ENCODE assay signal across 9 cellular contexts in the genomic region with DNA sequence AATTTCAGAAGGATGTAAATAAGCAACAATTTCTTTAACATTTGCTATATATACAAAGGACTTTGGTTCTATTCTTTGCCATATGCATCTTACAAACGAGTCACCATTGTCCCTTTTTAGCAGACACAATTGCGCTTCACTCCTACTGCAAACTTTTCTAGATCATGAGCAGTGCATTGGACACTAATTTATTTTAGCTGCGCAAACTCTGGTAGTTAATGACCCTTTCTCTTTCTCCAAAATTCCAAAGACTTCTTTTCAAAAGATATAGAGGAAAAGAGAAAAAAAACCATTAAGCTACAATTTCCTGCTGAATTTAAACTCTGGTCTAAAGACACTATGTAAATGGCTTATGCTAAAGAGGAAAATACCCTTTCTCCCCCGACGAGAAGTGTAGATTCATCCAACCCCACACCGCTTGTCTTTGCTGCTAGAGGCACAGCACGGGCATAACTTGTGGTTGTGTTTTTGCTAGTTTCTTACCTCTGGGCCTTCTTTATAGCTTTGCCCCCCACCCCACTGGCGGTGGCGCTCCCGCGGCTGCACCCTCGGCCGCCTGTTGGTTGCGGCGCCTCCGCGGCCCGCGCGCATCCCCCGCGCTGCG.
DNase-seq lines count a peak whose midpoint lies in the region; ATAC-seq and TF ChIP-seq lines count a peak whose summit lies in the region.
"Had no signal": no experiment of that assay in that cellular context is flagged by ENCODE, and none has a peak within 500 bp of the region (broad histone marks: within the 10 kb centered on the region; RNA-seq: fewer than 3 reads in every experiment).

No MANE protein-coding gene starts in this region.

- no peaks in the 10 kb centered on the region for H3K9me3 ChIP-seq in esophagus (ENCODE audit: control insufficient read depth in 2 of 2, insufficient read depth in 1 of 2, low read depth in 1 of 2, low read length in 1 of 2)
- H3K9me3 ChIP-seq in gastroesophageal sphincter, result no peaks in the 10 kb centered on the region
- H3K9me3 ChIP-seq in heart left ventricle, result no peaks in the 10 kb centered on the region

- H3K27me3 ChIP-seq in H7 (ENCODE audit: control insufficient read depth, insufficient read depth, low read length), result no peaks in the 10 kb centered on the region; the same call in 1 of the 2 replicates
- peaks cover 0 to 10% of the 10 kb centered on the region in 2 donors for H3K27me3 ChIP-seq in esophagus (ENCODE audit: control insufficient read depth in 1 of 2, insufficient read depth in 2 of 2, low read length in 2 of 2)
- H3K27me3 ChIP-seq in gastroesophageal sphincter, result peaks cover 97% of the 10 kb centered on the region
- H3K27me3 ChIP-seq in heart left ventricle, result peaks cover 21 to 98% (median 81%) of the 10 kb centered on the region in 9 donors

- H3K36me3 ChIP-seq in H7 (replicated peaks; ENCODE audit: control insufficient read depth, insufficient read depth, low read length) (no peaks in the 10 kb centered on the region), esophagus (ENCODE audit: control insufficient read depth in 2 of 2, insufficient read depth in 2 of 2, low read length in 1 of 2) (no peaks in the 10 kb centered on the region), gastroesophageal sphincter (no peaks in the 10 kb centered on the region), heart left ventricle (peaks cover 0 to 18% (median 0%) of the 10 kb centered on the region in 9 donors)

- peak overlapping the region; percentile 85 to 90 for H3K4me3 Mint-ChIP-seq in stimulated activated naive B cell treated with anti-CD40 and anti-IgM and Interleukin-4, amounts not matched to agents 10 μg/mL and 1 μg/mL and 100 μg/mL, for 72 hours

- no peak for TF ChIP-seq EP300 in gastroesophageal sphincter (IDR thresholded peaks at IDR 0.05)

- H3K4me1 Mint-ChIP-seq in stimulated activated naive B cell treated with anti-CD40 and anti-IgM and Interleukin-4, amounts not matched to agents 10 μg/mL and 1 μg/mL and 100 μg/mL, for 72 hours, result peaks cover 5 to 13% of the 10 kb centered on the region in 2 donors

- H3K27ac ChIP-seq in esophagus (ENCODE audit: low read depth in 2 of 2, low read length in 1 of 2), result no peak overlapping the region
- peak overlapping the region in 1 of 4 donors; percentile 39 for H3K27ac ChIP-seq in gastroesophageal sphincter
- no peak overlapping the region for H3K27ac ChIP-seq in heart left ventricle

- DNase-seq in H7 (no peak), NCI-H69 (lab: John Stamatoyannopoulos, UW) (peak; percentile 95), heart left ventricle (no peak)
- DNase-seq in stimulated activated naive B cell treated with anti-CD40 and anti-IgM and Interleukin-4, amounts not matched to agents 10 μg/mL and 1 μg/mL and 100 μg/mL, for 72 hours, result peak; percentile 11
- no peak for DNase-seq in central memory CD4-positive, alpha-beta T cell

- H3K27ac Mint-ChIP-seq in stimulated activated naive B cell treated with anti-CD40 and anti-IgM and Interleukin-4, amounts not matched to agents 10 μg/mL and 1 μg/mL and 100 μg/mL, for 72 hours, result no peak overlapping the region

- TF ChIP-seq POLR2A in gastroesophageal sphincter (IDR thresholded peaks at IDR 0.05) (no peak), heart left ventricle (IDR thresholded peaks at IDR 0.05) (no peak)

- H3K4me1 ChIP-seq in esophagus (ENCODE audit: control insufficient read depth in 2 of 2, insufficient read depth in 2 of 2, low read length in 1 of 2) (peaks cover 0 to 14% of the 10 kb centered on the region in 2 donors), gastroesophageal sphincter (peaks cover 0 to 22% (median 6%) of the 10 kb centered on the region in 3 donors), heart left ventricle (peaks cover 0 to 16% (median 4%) of the 10 kb centered on the region in 12 donors)

- WGBS in esophagus, 2 donors, result 14 to 17% methylated on average over 22 to 23 of the region's 23 CpGs
- 22 to 52% methylated on average over 7 to 10 of the region's 23 CpGs for WGBS in gastroesophageal sphincter (ENCODE audit: low coverage in 1 of 2), 2 donors
- 10 to 11% (median 11%) methylated on average over 22 to 23 of the region's 23 CpGs for WGBS in heart left ventricle, 4 donors

- H3K36me3 Mint-ChIP-seq in stimulated activated naive B cell treated with anti-CD40 and anti-IgM and Interleukin-4, amounts not matched to agents 10 μg/mL and 1 μg/mL and 100 μg/mL, for 72 hours, result peaks cover 5% of the 10 kb centered on the region in 2 donors

- peak; percentile 19 to 26 for ATAC-seq in stimulated activated naive B cell treated with anti-CD40 and anti-IgM and Interleukin-4, amounts not matched to agents 10 μg/mL and 1 μg/mL and 100 μg/mL, for 72 hours (replicated peaks)
- ATAC-seq in gastroesophageal sphincter (no peak), heart left ventricle (no peak)
- ATAC-seq: K562 had no signal

- intact Hi-C loops in heart left ventricle (cut with DNase I), result loop anchor here in 4 of 10 donors (5.0 to 10.0 kb wide), 2 partner anchors 119 to 127 kb away; no protein-coding TSS in a partner anchor

- H3K9me3 Mint-ChIP-seq in stimulated activated naive B cell treated with anti-CD40 and anti-IgM and Interleukin-4, amounts not matched to agents 10 μg/mL and 1 μg/mL and 100 μg/mL, for 72 hours, result no peaks in the 10 kb centered on the region

- H3K4me3 ChIP-seq in GM12875 (ENCODE audit: low read depth, low read length), result peak overlapping the region; percentile 12
- peak overlapping the region; percentile 75 for H3K4me3 ChIP-seq in H7 (ENCODE audit: insufficient read depth, low read depth, low read length)
- H3K4me3 ChIP-seq in esophagus (ENCODE audit: low read depth in 1 of 2, low read length in 2 of 2), result peak overlapping the region; percentile 30 to 44
- peak overlapping the region in 1 of 2 donors; percentile 46 for H3K4me3 ChIP-seq in gastroesophageal sphincter
- peak overlapping the region in 6 of 12 donors; percentile 8 to 56 (median 37) for H3K4me3 ChIP-seq in heart left ventricle
- H3K4me3 ChIP-seq: K562 had no signal

- H3K27me3 Mint-ChIP-seq in stimulated activated naive B cell treated with anti-CD40 and anti-IgM and Interleukin-4, amounts not matched to agents 10 μg/mL and 1 μg/mL and 100 μg/mL, for 72 hours, result peaks cover 4 to 7% of the 10 kb centered on the region in 2 donors

- TF ChIP-seq CTCF in GM12875 (IDR thresholded peaks at IDR 0.05; ENCODE audit: borderline replicate concordance, insufficient read depth, low read depth, low read length) (no peak), gastroesophageal sphincter (IDR thresholded peaks at IDR 0.05) (no peak), heart left ventricle (IDR thresholded peaks at IDR 0.05) (no peak)

Comparison
In these comparisons a context has a peak if more than half of its experiments do, and no peak if none do; other contexts are left out.
1. DNase-seq: peak in NCI-H69 (single experiment) and stimulated activated naive B cell treated with anti-CD40 and anti-IgM and Interleukin-4, amounts not matched to agents 10 μg/mL and 1 μg/mL and 100 μg/mL, for 72 hours (single experiment); none in H7 (single experiment), central memory CD4-positive, alpha-beta T cell (single experiment) and heart left ventricle (0 of 5).
2. ATAC-seq: peak in stimulated activated naive B cell treated with anti-CD40 and anti-IgM and Interleukin-4, amounts not matched to agents 10 μg/mL and 1 μg/mL and 100 μg/mL, for 72 hours (2 of 2); none in gastroesophageal sphincter (single experiment) and heart left ventricle (0 of 4).